ENCODE assay signal across 8 cellular contexts in the genomic region with DNA sequence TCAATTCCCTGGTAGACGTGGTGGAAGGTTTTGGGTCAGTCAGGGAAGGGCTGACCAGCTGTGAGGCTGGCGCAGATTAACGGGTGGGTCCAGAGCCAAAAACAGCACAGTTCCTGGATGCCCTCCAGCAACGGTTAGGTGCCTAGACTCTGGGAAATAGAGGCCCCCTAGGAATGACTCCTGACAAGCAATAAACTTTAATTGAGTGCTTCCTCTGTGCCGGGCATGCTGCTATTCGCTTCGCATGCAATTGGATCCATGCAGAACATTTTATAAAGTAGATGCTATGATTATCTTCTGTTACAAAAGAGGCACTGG. TPM values are rescaled to one million over a fixed set of nuclear protein-coding genes. Genes with fewer than 3 reads are reported as not detected.
DNase-seq lines count a peak whose midpoint lies in the region; TF ChIP-seq lines count a peak whose summit lies in the region.

No MANE protein-coding gene starts in this region.

- DNase-seq in AG04450 (ENCODE audit: low read depth, low spot score) (no peak), glomerular visceral epithelial cell (ENCODE audit: extremely low spot score) (peak; percentile 32), prostate gland (ENCODE audit: low spot score) (peak; percentile 25), SIG-M5 treated with dmso at 0.1 percent for 504 hours (lab: John Stamatoyannopoulos, UW; ENCODE audit: unreplicated experiment) (no peak), GF-D8 (lab: John Stamatoyannopoulos, UW) (no peak), NCI-H82 (lab: John Stamatoyannopoulos, UW) (no peak)

- H3K4me3 ChIP-seq in AG04450 (ENCODE audit: low read depth, low read length) (peak overlapping the region; percentile 65), HEK293 (ENCODE audit: low read depth, low read length) (peak overlapping the region; percentile 59), WI38 (ENCODE audit: low read depth, low read length) (peak overlapping the region; percentile 76), prostate gland (peak overlapping the region; percentile 49 to 55)

- no peak for TF ChIP-seq POLR2A in prostate gland (IDR thresholded peaks at IDR 0.05)

- 11% methylated on average over 3 of the region's 7 CpGs for WGBS in prostate gland

- H3K9me3 ChIP-seq in AG04450 (ENCODE audit: control insufficient read depth, insufficient read depth, low read length) (no peaks in the 10 kb centered on the region), HEK293 (ENCODE audit: control insufficient read depth, insufficient read depth, low read depth, low read length) (no peaks in the 10 kb centered on the region), prostate gland (no peaks in the 10 kb centered on the region)

- H3K27ac ChIP-seq in AG04450 (ENCODE audit: low read depth, low read length), result peak overlapping the region; percentile 70
- peak overlapping the region; percentile 88 for H3K27ac ChIP-seq in HEK293 (ENCODE audit: extremely low read depth, low read depth, low read length)
- H3K27ac ChIP-seq in prostate gland, result peak overlapping the region; percentile 94

- H3K27me3 ChIP-seq in AG04450 (ENCODE audit: control insufficient read depth, insufficient read depth, low read length) (no peaks in the 10 kb centered on the region), prostate gland (replicated peaks; ENCODE audit: insufficient read depth) (no peaks in the 10 kb centered on the region)

- POLR2A ChIA-PET in AG04450 (lab: Yijun Ruan, JAX), result no interaction called here
- POLR2A ChIA-PET in HEK293 (lab: Yijun Ruan, JAX), result no interaction called here

- TF ChIP-seq CTCF in AG04450 (IDR thresholded peaks at IDR 0.05; ENCODE audit: low read depth, low read length) (no peak), HEK293 (tag by site-specific recombination; IDR thresholded peaks at IDR 0.05) (no peak), WI38 (IDR thresholded peaks at IDR 0.05; ENCODE audit: low read depth, low read length) (no peak), prostate gland (IDR thresholded peaks at IDR 0.05) (no peak)

- H3K36me3 ChIP-seq in HEK293 (ENCODE audit: control insufficient read depth in 2 of 2, insufficient read depth in 1 of 2, low read length in 2 of 2), result peaks cover 6 to 32% of the 10 kb centered on the region in 2 experiments
- no peaks in the 10 kb centered on the region for H3K36me3 ChIP-seq in prostate gland

- intact Hi-C loops in prostate gland (cut with DNase I), result no loop called here

- CTCF ChIA-PET in AG04450 (lab: Charles Lee), result no interaction called here
- CTCF ChIA-PET in HEK293 (lab: Yijun Ruan, JAX), result interaction anchor here (0.7 kb wide), 1 partner anchor 374 kb away, joined by 3 read pairs; no protein-coding TSS in a partner anchor

- H3K4me1 ChIP-seq in HEK293 (ENCODE audit: control insufficient read depth, insufficient read depth, low read length) (peaks cover 7% of the 10 kb centered on the region), prostate gland (replicated peaks) (no peaks in the 10 kb centered on the region)

TF ChIP-seq in HEK293, 187 proteins besides CTCF, POLR2A, EP300 and RAD21 (continues in another document):
- TF ChIP-seq ZNF561 (tag by site-specific recombination; IDR thresholded peaks at IDR 0.05; ENCODE audit: borderline replicate concordance) (peak; percentile 39; the same call in 1 of the 2 replicates), ZNF701 (tag by site-specific recombination; IDR thresholded peaks at IDR 0.05) (no peak), ZNF19 (tag by site-specific recombination; IDR thresholded peaks at IDR 0.05; ENCODE audit: low read depth) (no peak), ZNF555 (tag by site-specific recombination; conservative IDR thresholded peaks at IDR 0.05) (no peak), KLF16 (tag by site-specific recombination; IDR thresholded peaks at IDR 0.05) (0 out of 2 replicates have a peak, but pooled peaks have one; percentile 10), YY2 (tag by site-specific recombination; IDR thresholded peaks at IDR 0.05) (no peak), ZNF530 (tag by site-specific recombination; IDR thresholded peaks at IDR 0.05; ENCODE audit: low read depth) (no peak), GLI2 (tag by site-specific recombination; IDR thresholded peaks at IDR 0.05; ENCODE audit: borderline replicate concordance, low read depth) (no peak), ZNF544 (tag by site-specific recombination; IDR thresholded peaks at IDR 0.05) (no peak), ZNF48 (tag by site-specific recombination; IDR thresholded peaks at IDR 0.05) (no peak), ZSCAN16 (tag by site-specific recombination; IDR thresholded peaks at IDR 0.05) (no peak), ZNF658 (tag by site-specific recombination; IDR thresholded peaks at IDR 0.05) (no peak), ZNF174 (tag by site-specific recombination; IDR thresholded peaks at IDR 0.05) (no peak), SETDB1 (IDR thresholded peaks at IDR 0.05; ENCODE audit: insufficient read length, low read length) (no peak), HOXC10 (CRISPR knock-in tag; IDR thresholded peaks at IDR 0.05) (no peak), ZNF404 (tag by site-specific recombination; IDR thresholded peaks at IDR 0.05) (no peak), PRDM1 (tag by site-specific recombination; IDR thresholded peaks at IDR 0.05) (no peak), ZNF416 (tag by site-specific recombination; IDR thresholded peaks at IDR 0.05) (no peak), HOXD13 (CRISPR knock-in tag; IDR thresholded peaks at IDR 0.05; ENCODE audit: borderline replicate concordance) (no peak), ZXDB (tag by site-specific recombination; IDR thresholded peaks at IDR 0.05) (peak; percentile 64)
- TF ChIP-seq, protein P1, sequence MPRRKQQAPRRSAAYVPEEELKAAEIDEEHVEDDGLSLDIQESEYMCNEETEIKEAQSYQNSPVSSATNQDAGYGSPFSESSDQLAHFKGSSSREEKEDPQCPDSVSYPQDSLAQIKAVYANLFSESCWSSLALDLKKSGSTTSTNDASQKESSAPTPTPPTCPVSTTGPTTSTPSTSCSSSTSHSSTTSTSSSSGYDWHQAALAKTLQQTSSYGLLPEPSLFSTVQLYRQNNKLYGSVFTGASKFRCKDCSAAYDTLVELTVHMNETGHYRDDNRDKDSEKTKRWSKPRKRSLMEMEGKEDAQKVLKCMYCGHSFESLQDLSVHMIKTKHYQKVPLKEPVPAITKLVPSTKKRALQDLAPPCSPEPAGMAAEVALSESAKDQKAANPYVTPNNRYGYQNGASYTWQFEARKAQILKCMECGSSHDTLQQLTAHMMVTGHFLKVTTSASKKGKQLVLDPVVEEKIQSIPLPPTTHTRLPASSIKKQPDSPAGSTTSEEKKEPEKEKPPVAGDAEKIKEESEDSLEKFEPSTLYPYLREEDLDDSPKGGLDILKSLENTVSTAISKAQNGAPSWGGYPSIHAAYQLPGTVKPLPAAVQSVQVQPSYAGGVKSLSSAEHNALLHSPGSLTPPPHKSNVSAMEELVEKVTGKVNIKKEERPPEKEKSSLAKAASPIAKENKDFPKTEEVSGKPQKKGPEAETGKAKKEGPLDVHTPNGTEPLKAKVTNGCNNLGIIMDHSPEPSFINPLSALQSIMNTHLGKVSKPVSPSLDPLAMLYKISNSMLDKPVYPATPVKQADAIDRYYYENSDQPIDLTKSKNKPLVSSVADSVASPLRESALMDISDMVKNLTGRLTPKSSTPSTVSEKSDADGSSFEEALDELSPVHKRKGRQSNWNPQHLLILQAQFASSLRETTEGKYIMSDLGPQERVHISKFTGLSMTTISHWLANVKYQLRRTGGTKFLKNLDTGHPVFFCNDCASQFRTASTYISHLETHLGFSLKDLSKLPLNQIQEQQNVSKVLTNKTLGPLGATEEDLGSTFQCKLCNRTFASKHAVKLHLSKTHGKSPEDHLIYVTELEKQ (tag by site-specific recombination; IDR thresholded peaks at IDR 0.05; ENCODE audit: borderline replicate concordance), result peak; percentile 74
- TF ChIP-seq, protein P2, sequence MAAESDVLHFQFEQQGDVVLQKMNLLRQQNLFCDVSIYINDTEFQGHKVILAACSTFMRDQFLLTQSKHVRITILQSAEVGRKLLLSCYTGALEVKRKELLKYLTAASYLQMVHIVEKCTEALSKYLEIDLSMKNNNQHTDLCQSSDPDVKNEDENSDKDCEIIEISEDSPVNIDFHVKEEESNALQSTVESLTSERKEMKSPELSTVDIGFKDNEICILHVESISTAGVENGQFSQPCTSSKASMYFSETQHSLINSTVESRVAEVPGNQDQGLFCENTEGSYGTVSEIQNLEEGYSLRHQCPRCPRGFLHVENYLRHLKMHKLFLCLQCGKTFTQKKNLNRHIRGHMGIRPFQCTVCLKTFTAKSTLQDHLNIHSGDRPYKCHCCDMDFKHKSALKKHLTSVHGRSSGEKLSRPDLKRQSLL (tag by site-specific recombination; IDR thresholded peaks at IDR 0.05), result peak; percentile 50
- TF ChIP-seq, protein P3, sequence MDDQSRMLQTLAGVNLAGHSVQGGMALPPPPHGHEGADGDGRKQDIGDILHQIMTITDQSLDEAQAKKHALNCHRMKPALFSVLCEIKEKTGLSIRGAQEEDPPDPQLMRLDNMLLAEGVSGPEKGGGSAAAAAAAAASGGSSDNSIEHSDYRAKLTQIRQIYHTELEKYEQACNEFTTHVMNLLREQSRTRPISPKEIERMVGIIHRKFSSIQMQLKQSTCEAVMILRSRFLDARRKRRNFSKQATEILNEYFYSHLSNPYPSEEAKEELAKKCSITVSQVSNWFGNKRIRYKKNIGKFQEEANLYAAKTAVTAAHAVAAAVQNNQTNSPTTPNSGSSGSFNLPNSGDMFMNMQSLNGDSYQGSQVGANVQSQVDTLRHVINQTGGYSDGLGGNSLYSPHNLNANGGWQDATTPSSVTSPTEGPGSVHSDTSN (CRISPR knock-in tag; IDR thresholded peaks at IDR 0.05), result no peak

RNA-seq across cellular contexts. Expression of a gene that starts 0.7 kb away (rescaled TPM):
- 6.5 and 7.4 TPM in 2 replicates for polyA plus RNA-seq in AG04450 (2011; rRNA removed)
- 3.4 and 5.5 TPM in 2 replicates for polyA minus RNA-seq in AG04450 (2011; rRNA and poly(A)+ RNA removed)
- total RNA-seq in prostate gland, result 1 to 10 TPM; 4.2 to 8.4 TPM

RNA-seq across cellular contexts. Expression of a gene that starts 1.4 kb away (rescaled TPM):
- polyA plus RNA-seq in AG04450 (2011; rRNA removed), result 6.6 and 9.0 TPM in 2 replicates
- polyA minus RNA-seq in AG04450 (2011; rRNA and poly(A)+ RNA removed), result 5.2 and 6.7 TPM in 2 replicates
- total RNA-seq in prostate gland, result 10 to 100 TPM; 11.2 TPM

RNA-seq across cellular contexts. Expression of a gene that starts 36.0 kb away (rescaled TPM):
- polyA plus RNA-seq in AG04450 (2011; rRNA removed), result not detected in 2 replicates
- not detected in 2 replicates for polyA minus RNA-seq in AG04450 (2011; rRNA and poly(A)+ RNA removed)
- not detected for total RNA-seq in prostate gland

Comparison
In these comparisons a context has a peak if more than half of its experiments do, and no peak if none do; other contexts are left out.
1. DNase-seq: peak in glomerular visceral epithelial cell (single experiment) and prostate gland (single experiment); none in AG04450 (single experiment), SIG-M5 treated with dmso at 0.1 percent for 504 hours (single experiment), GF-D8 (single experiment) and NCI-H82 (single experiment).
2. Peak in every context shown above with its lines, with median percentiles within 50 percentile points of each other: H3K27ac ChIP-seq and H3K4me3 ChIP-seq.